Comparison of ENCODE assay signal across 8 cellular contexts in genomic region chr16:70065376-70065745, GRCh38. TPM values are rescaled to one million over a fixed set of nuclear protein-coding genes. Genes with fewer than 3 reads are reported as not detected.
DNase-seq lines count a peak whose midpoint lies in the region; ATAC-seq, FAIRE-seq and TF ChIP-seq lines count a peak whose summit lies in the region.
"Not testable (repeated sequence)": the region's sequence is repeated elsewhere in the genome, so short reads cannot be mapped to it uniquely, and the experiment has no call there.

No MANE protein-coding gene starts in this region.

- peak overlapping the region; percentile 93 for H3K4me2 ChIP-seq in HepG2 (ENCODE audit: low read depth, low read length)

- H3K4me1 ChIP-seq in ACC112 (ENCODE audit: control insufficient read depth, insufficient read depth, low read length, unreplicated experiment); endocrine pancreas (ENCODE audit: control insufficient read depth, insufficient read depth, low read length): not testable (repeated sequence)
- H3K4me1 ChIP-seq in HepG2 (ENCODE audit: insufficient read depth, low read length) (peaks cover 48% of the 10 kb centered on the region), sigmoid colon (peaks cover 0 to 12% (median 6%) of the 10 kb centered on the region in 4 donors)

- H4K20me1 ChIP-seq in HepG2 (ENCODE audit: insufficient read depth, low read length): not testable (repeated sequence)

- not testable (repeated sequence) for H3K27ac Mint-ChIP-seq in activated T-cell treated with anti-CD3 and anti-CD28 coated beads, Interleukin-2, amount 50 U/mL, for 72 hours

- H3K4me1 Mint-ChIP-seq in activated T-cell treated with anti-CD3 and anti-CD28 coated beads, Interleukin-2, amount 50 U/mL, for 72 hours (ENCODE audit: low read depth): not testable (repeated sequence)

- H3K9ac ChIP-seq in endocrine pancreas (ENCODE audit: control insufficient read depth, insufficient read depth, low read length) (peak overlapping the region; percentile 79), HepG2 (ENCODE audit: insufficient read depth, low read depth, low read length) (peak overlapping the region; percentile 71)

- POLR2A ChIA-PET in HepG2 (lab: Yijun Ruan, JAX): interaction anchor here (1.1 kb wide), 1 partner anchor 224 kb away, joined by 3 read pairs; the partner anchor contains the start of gene AARS1

- H3K4me3 Mint-ChIP-seq in activated T-cell treated with anti-CD3 and anti-CD28 coated beads, Interleukin-2, amount 50 U/mL, for 72 hours: peak overlapping the region; percentile 79 to 86

- TF ChIP-seq POLR2A in HepG2 (IDR thresholded peaks at IDR 0.05; ENCODE audit: insufficient read depth in 1 of 2, low read depth in 2 of 2, low read length in 2 of 2); sigmoid colon (IDR thresholded peaks at IDR 0.05): not testable (repeated sequence)

- not testable (repeated sequence) for H3K36me3 Mint-ChIP-seq in activated T-cell treated with anti-CD3 and anti-CD28 coated beads, Interleukin-2, amount 50 U/mL, for 72 hours (ENCODE audit: insufficient read depth in 2 of 2)

- H3K4me3 ChIP-seq in ACC112 (ENCODE audit: low read depth, low read length): peak overlapping the region; percentile 74
- H3K4me3 ChIP-seq in endocrine pancreas (ENCODE audit: control insufficient read depth, insufficient read depth, low read length): not testable (repeated sequence)
- peak overlapping the region; percentile 66 to 81 (median 70) for H3K4me3 ChIP-seq in HepG2 (replicated peaks in 1 of 3; ENCODE audit: insufficient read depth in 1 of 3, low read depth in 2 of 3, low read length in 3 of 3)
- H3K4me3 ChIP-seq in sigmoid colon: peak overlapping the region; percentile 67 to 92 (median 82)

- H3K9me3 Mint-ChIP-seq in activated T-cell treated with anti-CD3 and anti-CD28 coated beads, Interleukin-2, amount 50 U/mL, for 72 hours: not testable (repeated sequence)

- H3K9me3 ChIP-seq in KOPT-K1 (ENCODE audit: insufficient read depth, low read length, poor library complexity, severe bottlenecking); endocrine pancreas (ENCODE audit: control insufficient read depth, low read length); HepG2 (ENCODE audit: low read length); sigmoid colon: not testable (repeated sequence)

- not testable (repeated sequence) for H3K27me3 Mint-ChIP-seq in activated T-cell treated with anti-CD3 and anti-CD28 coated beads, Interleukin-2, amount 50 U/mL, for 72 hours (ENCODE audit: low read depth)

- H3K27ac ChIP-seq in ACC112 (ENCODE audit: low read depth, low read length) (peak overlapping the region; percentile 34; the same call in 1 of the 2 replicates), KOPT-K1 (ENCODE audit: low read depth, low read length, poor library complexity, severe bottlenecking) (peak overlapping the region; percentile 50), HepG2 (ENCODE audit: extremely low read length, insufficient read depth, low read length) (peak overlapping the region; percentile 69), sigmoid colon (peak overlapping the region; percentile 88 to 94 (median 90))

- not testable (repeated sequence) for DNase-seq in activated T-cell treated with anti-CD3 and anti-CD28 coated beads, Interleukin-2, amount 50 U/mL, for 72 hours; HepG2 (ENCODE audit: low spot score); sigmoid colon

- in situ Hi-C loops in HepG2 (cut with HindIII; ENCODE audit: extremely low pct_ligation_motif_present, low pct_unique_long_range_greater_than_20kb): not testable (repeated sequence)

- CTCF ChIA-PET in HepG2 (lab: Yijun Ruan, JAX; ENCODE audit: low intra/inter-chr PET ratio, low total read pairs): not testable (repeated sequence)

- ATAC-seq in GM19328 (IDR thresholded peaks at IDR 0.05; ENCODE audit: unreplicated experiment) (peak; percentile 28), HG02852 (IDR thresholded peaks at IDR 0.05; ENCODE audit: unreplicated experiment) (peak; percentile 29), HepG2 (peak; percentile 17)
- ATAC-seq in activated T-cell treated with anti-CD3 and anti-CD28 coated beads, Interleukin-2, amount 50 U/mL, for 72 hours (replicated peaks in 1 of 2): peak; percentile 49

- TF ChIP-seq RAD21 in HepG2 (CRISPR knock-in tag; IDR thresholded peaks at IDR 0.05): not testable (repeated sequence)

- TF ChIP-seq EP300 in HepG2 (IDR thresholded peaks at IDR 0.05; ENCODE audit: low read depth in 2 of 2, low read length in 2 of 2); HepG2 (CRISPR knock-in tag; IDR thresholded peaks at IDR 0.05; ENCODE audit: borderline replicate concordance); sigmoid colon (IDR thresholded peaks at IDR 0.05): not testable (repeated sequence)

- not testable (repeated sequence) for H3K36me3 ChIP-seq in ACC112 (ENCODE audit: insufficient read depth, low read length); KOPT-K1 (ENCODE audit: insufficient read depth, low read length); endocrine pancreas (ENCODE audit: control insufficient read depth, insufficient read depth, low read length); HepG2 (replicated peaks in 1 of 2; ENCODE audit: control insufficient read depth in 1 of 2, insufficient read depth in 2 of 2, low read length in 2 of 2); sigmoid colon

- TF ChIP-seq CTCF in HepG2 (CRISPR knock-in tag; IDR thresholded peaks at IDR 0.05); sigmoid colon (IDR thresholded peaks at IDR 0.05): not testable (repeated sequence)

- not testable (repeated sequence) for H3K27me3 ChIP-seq in ACC112 (ENCODE audit: insufficient read depth, low read length); endocrine pancreas (ENCODE audit: control insufficient read depth, insufficient read depth, low read length); HepG2 (ENCODE audit: control insufficient read depth in 1 of 2, insufficient read depth in 2 of 2, low read length in 2 of 2); sigmoid colon

- not testable (repeated sequence) for H2AFZ ChIP-seq in ACC112 (ENCODE audit: low read length, unreplicated experiment); HepG2 (ENCODE audit: low read length)

- whole genome bisulfite sequencing in HepG2 (ENCODE audit: low lambda C conversion rate): 2% methylated on average over 14 of the region's 40 CpGs
- WGBS in sigmoid colon, 2 donors: 0 to 1% methylated on average over 33 to 34 of the region's 40 CpGs

- intact Hi-C loops in HepG2 (cut with micrococcal nuclease; ENCODE audit: unreplicated experiment): loop anchor here (10.0 kb wide), 1 partner anchor 89 kb away; no protein-coding TSS in a partner anchor
- intact Hi-C loops in sigmoid colon (cut with DNase I): not testable (repeated sequence)

- FAIRE-seq in HepG2 (lab: Jason Lieb, UNC): not testable (repeated sequence)

- BruUV-seq in HepG2 (replicated peaks; lab: Mats Ljungman, UMichigan): TSS peak; percentile 57

- H3K79me2 ChIP-seq in ACC112 (ENCODE audit: control insufficient read depth, insufficient read depth, low read length, unreplicated experiment): peaks cover 28% of the 10 kb centered on the region
- peaks cover 34% of the 10 kb centered on the region for H3K79me2 ChIP-seq in HepG2 (ENCODE audit: insufficient read depth, low read length)

TF ChIP-seq in HepG2, 621 proteins besides CTCF, POLR2A, EP300 and RAD21 (continues in another document):
- peak; percentile 50 for TF ChIP-seq ASH2L (IDR thresholded peaks at IDR 0.05; ENCODE audit: insufficient read length, low read depth, low read length)
- TF ChIP-seq ZNF776 (CRISPR knock-in tag; IDR thresholded peaks at IDR 0.05): peak; percentile 23; the same call in 1 of the 2 replicates
- TF ChIP-seq HDAC1 (CRISPR knock-in tag; IDR thresholded peaks at IDR 0.05): peak; percentile 25
- peak; percentile 42; the same call in 1 of the 2 replicates for TF ChIP-seq ZNF563 (CRISPR knock-in tag; IDR thresholded peaks at IDR 0.05)

RNA-seq across cellular contexts. Expression of gene PDPR, which starts 48.8 kb away (rescaled TPM):
- total RNA-seq in activated T-cell treated with anti-CD3 and anti-CD28 coated beads, Interleukin-2, amount 50 U/mL, for 72 hours: 10 to 100 TPM; 27.7 to 33.6 TPM
- total RNA-seq in HepG2 (2016; rRNA removed; fragmentation: Illumina TruSeq; extraction: Trizol) (7.2 and 19.5 TPM in 2 replicates), sigmoid colon (10 to 100 TPM; 16.4 to 28.5 (median 21.5) TPM)
- 4.1 and 4.7 TPM in 2 replicates for total RNA-seq in HepG2 (2016; cell fraction: cytosol; rRNA removed; fragmentation: Illumina TruSeq; extraction: Trizol; ENCODE audit: low read depth)
- 6.8 and 18.8 TPM in 2 replicates for total RNA-seq in HepG2 (2016; cell fraction: insoluble cytoplasmic fraction; rRNA removed; fragmentation: Illumina TruSeq; extraction: Trizol)
- total RNA-seq in HepG2 (2016; cell fraction: membrane; rRNA removed; fragmentation: Illumina TruSeq; extraction: Trizol): 3.9 TPM in 2 replicates
- 25.7 and 29.8 TPM in 2 replicates for total RNA-seq in HepG2 (2016; cell fraction: nucleus; rRNA removed; fragmentation: Illumina TruSeq; extraction: Trizol)
- polyA plus RNA-seq in HepG2 (2011; rRNA removed) (29.9 and 30.6 TPM in 2 replicates), sigmoid colon (10 to 100 TPM in 1 of 3 donors, 1 to 10 TPM in 2; 2.8 to 11.0 (median 3.0) TPM)
- 18.1 and 18.9 TPM in 2 replicates for polyA plus RNA-seq in HepG2 (2011; cell fraction: cytosol; rRNA removed)
- polyA plus RNA-seq in HepG2 (2011; cell fraction: nucleus; rRNA removed): 46.6 and 49.7 TPM in 2 replicates
- polyA plus RNA-seq in HepG2 (2012): 17.6 and 18.4 TPM in 2 replicates
- polyA plus RNA-seq in HepG2 (2016; cell fraction: cytosol; fragmentation: Illumina TruSeq; extraction: Trizol; ENCODE audit: low read depth): 0.85 and 0.92 TPM in 2 replicates
- 5.4 and 6.4 TPM in 2 replicates for polyA plus RNA-seq in HepG2 (2016; cell fraction: insoluble cytoplasmic fraction; fragmentation: Illumina TruSeq; extraction: Trizol; ENCODE audit: low read depth)
- polyA plus RNA-seq in HepG2 (2016; cell fraction: membrane; fragmentation: Illumina TruSeq; extraction: Trizol; ENCODE audit: low read depth): 1.9 TPM in 2 replicates
- 41.4 and 43.2 TPM in 2 replicates for polyA plus RNA-seq in HepG2 (2016; cell fraction: nucleus; fragmentation: Illumina TruSeq; extraction: Trizol; ENCODE audit: insufficient read depth, low read depth)
- 61.1 and 96.4 TPM in 2 replicates for polyA minus RNA-seq in HepG2 (2011; rRNA and poly(A)+ RNA removed; ENCODE audit: low replicate concordance)
- 25.1 and 32.3 TPM in 2 replicates for polyA minus RNA-seq in HepG2 (2011; cell fraction: cytosol; rRNA and poly(A)+ RNA removed)
- 50.5 and 53.6 TPM in 2 replicates for polyA minus RNA-seq in HepG2 (2011; cell fraction: nucleus; rRNA and poly(A)+ RNA removed)

Comparison
In these comparisons a context has a peak if more than half of its experiments do, and no peak if none do; other contexts are left out.
1. H3K27ac ChIP-seq: peak in every context shown above with its lines; median percentile 90 in sigmoid colon; 69 in HepG2; 50 in KOPT-K1; 34 in ACC112.